2 cellular contexts compared by ENCODE assay signal in genomic region chr5:135217669-135218485, GRCh38.
TF ChIP-seq lines count a peak whose summit lies in the region.

No MANE protein-coding gene starts in this region.

TF ChIP-seq in GM23338, 12 proteins besides CTCF, POLR2A, EP300 and RAD21 (continued from another document):
- no peak for TF ChIP-seq ZNF462 (CRISPR knock-in tag; IDR thresholded peaks at IDR 0.05)
- no peak for TF ChIP-seq REST (IDR thresholded peaks at IDR 0.05; ENCODE audit: unreplicated experiment)

TF ChIP-seq in HepG2, 621 proteins besides CTCF, POLR2A, EP300 and RAD21 (continued from another document):
- TF ChIP-seq ELF4 (CRISPR knock-in tag; IDR thresholded peaks at IDR 0.05; ENCODE audit: borderline replicate concordance), result no peak
TF ChIP-seq in HepG2: peak in this region for 0.
